In genomic region chr20:1266167-1266973, GRCh38 we compare ENCODE assay signal across 8 cellular contexts. TPM values are rescaled to one million over a fixed set of nuclear protein-coding genes. Genes with fewer than 3 reads are reported as not detected.
DNase-seq lines count a peak whose midpoint lies in the region; ATAC-seq and TF ChIP-seq lines count a peak whose summit lies in the region.

SNPH (plus strand) TSS chr20:1266294; CDS start chr20:1296240, 29,946 bp downstream.

- H2AFZ ChIP-seq in smooth muscle cell (ENCODE audit: low read depth), result peak within 1 kb of the TSS; percentile 96

- DNase-seq in AG08395 (ENCODE audit: low spot score) (peak; percentile 85), NCI-H1105 (lab: John Stamatoyannopoulos, UW) (peak; percentile 70), cardiac fibroblast (ENCODE audit: low read depth in 2 of 2) (peak; percentile 75 to 82), immature natural killer cell (peak; percentile 60 to 68 (median 61)), smooth muscle cell (lab: John Stamatoyannopoulos, UW; ENCODE audit: unreplicated experiment) (peak; percentile 21)
- DNase-seq in activated CD4-positive, CD25-positive, alpha-beta regulatory T cell treated with anti-CD3 and anti-CD28 coated beads, Interleukin-2, amount 50 U/mL, for 16 hours (ENCODE audit: low read depth, low spot score), result peak; percentile 41

- ATAC-seq in GM19397 (IDR thresholded peaks at IDR 0.05; ENCODE audit: unreplicated experiment) (peak; percentile 57), GM19467 (IDR thresholded peaks at IDR 0.05; ENCODE audit: unreplicated experiment) (no peak)

- peak within 1 kb of the TSS; percentile 89 to 98 (median 94) for H3K27ac Mint-ChIP-seq in immature natural killer cell

- no peaks in the 10 kb centered on the region for H3K27me3 ChIP-seq in smooth muscle cell (ENCODE audit: low read depth)

- TF ChIP-seq CTCF in cardiac fibroblast (IDR thresholded peaks at IDR 0.05; ENCODE audit: low read depth, low read length) (no peak), smooth muscle cell (IDR thresholded peaks at IDR 0.05; ENCODE audit: borderline replicate concordance, insufficient read depth, poor library complexity, severe bottlenecking) (no peak)

- peak within 1 kb of the TSS; percentile 98 for H3K4me2 ChIP-seq in smooth muscle cell

- H3K9me3 ChIP-seq in smooth muscle cell (replicated peaks; ENCODE audit: low read depth), result no peaks in the 10 kb centered on the region

- peaks cover 0 to 9% (median 8%) of the 10 kb centered on the region in 3 donors for H3K27me3 Mint-ChIP-seq in immature natural killer cell (ENCODE audit: low read depth in 3 of 3)

- H3K79me2 ChIP-seq in smooth muscle cell (ENCODE audit: low read depth), result no peaks in the 10 kb centered on the region

- no peaks in the 10 kb centered on the region for H3K36me3 ChIP-seq in smooth muscle cell (ENCODE audit: low read depth)

- no peaks in the 10 kb centered on the region for H4K20me1 ChIP-seq in smooth muscle cell (ENCODE audit: low read depth)

- peak within 1 kb of the TSS; percentile 46 for H3K9ac ChIP-seq in smooth muscle cell (ENCODE audit: low read depth)

- H3K4me1 Mint-ChIP-seq in immature natural killer cell, result peaks cover 19 to 26% of the 10 kb centered on the region in 2 donors

- H3K4me3 ChIP-seq in cardiac fibroblast (replicated peaks in 1 of 2; ENCODE audit: low read depth in 2 of 2, low read length in 2 of 2) (peak within 1 kb of the TSS; percentile 64 to 76), smooth muscle cell (peak within 1 kb of the TSS; percentile 88)

- peak within 1 kb of the TSS; percentile 60 for H3K27ac ChIP-seq in smooth muscle cell (ENCODE audit: low read depth)

- peaks cover 11% of the 10 kb centered on the region for H3K4me1 ChIP-seq in smooth muscle cell (ENCODE audit: low read depth)

- H3K9me3 Mint-ChIP-seq in immature natural killer cell, result peaks cover 0 to 6% (median 3%) of the 10 kb centered on the region in 6 donors

- 1% methylated on average over 38 of the region's 61 CpGs for WGBS in smooth muscle cell (ENCODE audit: low lambda C conversion rate)

- no peaks in the 10 kb centered on the region for H3K36me3 Mint-ChIP-seq in immature natural killer cell

- peaks cover 18% of the 10 kb centered on the region for H3F3A ChIP-seq in smooth muscle cell (ENCODE audit: low read depth)

- peak within 1 kb of the TSS; percentile 86 to 96 (median 87) for H3K4me3 Mint-ChIP-seq in immature natural killer cell

RNA-seq across cellular contexts. Expression of gene SNPH, which starts in this region (rescaled TPM):
- polyA plus RNA-seq in immature natural killer cell, result 1 to 10 TPM in 2 of 3 donors, under 1 TPM in 1; 0.59 to 2.8 (median 1.1) TPM
- total RNA-seq in smooth muscle cell, result 3.0 and 3.2 TPM in 2 replicates
- polyA plus RNA-seq in smooth muscle cell, result 3.0 and 3.1 TPM in 2 replicates

Comparison
In these comparisons a context has a peak if more than half of its experiments do, and no peak if none do; other contexts are left out.
1. DNase-seq: peak in every context shown above with its lines; median percentile 85 in AG08395; 78 in cardiac fibroblast; 70 in NCI-H1105; 61 in immature natural killer cell; 41 in activated CD4-positive, CD25-positive, alpha-beta regulatory T cell treated with anti-CD3 and anti-CD28 coated beads, Interleukin-2, amount 50 U/mL, for 16 hours; 21 in smooth muscle cell.